Comparison of ENCODE assay signal across 1 cellular context in the genomic region with DNA sequence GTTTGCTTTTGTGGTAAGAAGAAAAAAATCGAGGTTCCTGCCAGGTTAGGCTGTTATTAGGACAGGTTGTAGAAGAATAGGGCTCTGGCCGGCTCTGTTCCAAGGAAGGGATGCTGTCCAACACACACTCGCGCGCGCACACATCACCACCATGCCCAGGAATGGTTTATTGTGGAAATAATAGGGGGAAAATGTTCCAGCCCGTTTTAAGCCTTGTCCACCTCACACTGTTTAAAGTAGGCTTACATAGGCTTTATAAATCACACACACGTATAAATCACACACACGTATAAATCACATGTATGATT.
TF ChIP-seq lines count a peak whose summit lies in the region.

No MANE protein-coding gene starts in this region.

TF ChIP-seq in neural cell, 6 proteins besides CTCF, POLR2A, EP300 and RAD21 (continued from another document):
- TF ChIP-seq, protein P1, sequence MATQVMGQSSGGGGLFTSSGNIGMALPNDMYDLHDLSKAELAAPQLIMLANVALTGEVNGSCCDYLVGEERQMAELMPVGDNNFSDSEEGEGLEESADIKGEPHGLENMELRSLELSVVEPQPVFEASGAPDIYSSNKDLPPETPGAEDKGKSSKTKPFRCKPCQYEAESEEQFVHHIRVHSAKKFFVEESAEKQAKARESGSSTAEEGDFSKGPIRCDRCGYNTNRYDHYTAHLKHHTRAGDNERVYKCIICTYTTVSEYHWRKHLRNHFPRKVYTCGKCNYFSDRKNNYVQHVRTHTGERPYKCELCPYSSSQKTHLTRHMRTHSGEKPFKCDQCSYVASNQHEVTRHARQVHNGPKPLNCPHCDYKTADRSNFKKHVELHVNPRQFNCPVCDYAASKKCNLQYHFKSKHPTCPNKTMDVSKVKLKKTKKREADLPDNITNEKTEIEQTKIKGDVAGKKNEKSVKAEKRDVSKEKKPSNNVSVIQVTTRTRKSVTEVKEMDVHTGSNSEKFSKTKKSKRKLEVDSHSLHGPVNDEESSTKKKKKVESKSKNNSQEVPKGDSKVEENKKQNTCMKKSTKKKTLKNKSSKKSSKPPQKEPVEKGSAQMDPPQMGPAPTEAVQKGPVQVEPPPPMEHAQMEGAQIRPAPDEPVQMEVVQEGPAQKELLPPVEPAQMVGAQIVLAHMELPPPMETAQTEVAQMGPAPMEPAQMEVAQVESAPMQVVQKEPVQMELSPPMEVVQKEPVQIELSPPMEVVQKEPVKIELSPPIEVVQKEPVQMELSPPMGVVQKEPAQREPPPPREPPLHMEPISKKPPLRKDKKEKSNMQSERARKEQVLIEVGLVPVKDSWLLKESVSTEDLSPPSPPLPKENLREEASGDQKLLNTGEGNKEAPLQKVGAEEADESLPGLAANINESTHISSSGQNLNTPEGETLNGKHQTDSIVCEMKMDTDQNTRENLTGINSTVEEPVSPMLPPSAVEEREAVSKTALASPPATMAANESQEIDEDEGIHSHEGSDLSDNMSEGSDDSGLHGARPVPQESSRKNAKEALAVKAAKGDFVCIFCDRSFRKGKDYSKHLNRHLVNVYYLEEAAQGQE (IDR thresholded peaks at IDR 0.05; ENCODE audit: borderline replicate concordance), result no peak
- TF ChIP-seq MXI1 (conservative IDR thresholded peaks at IDR 0.05; ENCODE audit: poor library complexity, severe bottlenecking) (no peak), POLR2AphosphoS5 (IDR thresholded peaks at IDR 0.05) (no peak)
